Comparison of ENCODE assay signal across 1 cellular context in genomic region chr9:6270896-6271295, GRCh38.
TF ChIP-seq lines count a peak whose summit lies in the region.

No MANE protein-coding gene starts in this region.

TF ChIP-seq in IMR-90, 13 proteins besides CTCF, POLR2A, EP300 and RAD21:
- TF ChIP-seq USF2 (IDR thresholded peaks at IDR 0.05; ENCODE audit: low read depth, low read length) (no peak), CHD1 (IDR thresholded peaks at IDR 0.05; ENCODE audit: low read depth, low read length) (no peak), SMC3 (IDR thresholded peaks at IDR 0.05; ENCODE audit: low read depth, low read length) (no peak), BHLHE40 (IDR thresholded peaks at IDR 0.05; ENCODE audit: low read depth, low read length) (no peak), CEBPB (IDR thresholded peaks at IDR 0.05; ENCODE audit: low read depth, low read length) (no peak), NFE2L2 (IDR thresholded peaks at IDR 0.05; ENCODE audit: low read depth, low read length) (no peak), MAFK (IDR thresholded peaks at IDR 0.05; ENCODE audit: low read depth, low read length) (no peak), ELK1 (IDR thresholded peaks at IDR 0.05; ENCODE audit: borderline replicate concordance, low read depth, low read length) (no peak), RFX5 (IDR thresholded peaks at IDR 0.05; ENCODE audit: low read depth, low read length) (no peak), RCOR1 (IDR thresholded peaks at IDR 0.05; ENCODE audit: insufficient replicate concordance, low read length) (no peak), FOS (IDR thresholded peaks at IDR 0.05; ENCODE audit: low read depth, low read length) (no peak), MAZ (IDR thresholded peaks at IDR 0.05; ENCODE audit: borderline replicate concordance, low read depth, low read length) (no peak), MXI1 (IDR thresholded peaks at IDR 0.05; ENCODE audit: borderline replicate concordance, low read depth, low read length) (no peak)
